Comparison of ENCODE assay signal across 8 cellular contexts in the genomic region with DNA sequence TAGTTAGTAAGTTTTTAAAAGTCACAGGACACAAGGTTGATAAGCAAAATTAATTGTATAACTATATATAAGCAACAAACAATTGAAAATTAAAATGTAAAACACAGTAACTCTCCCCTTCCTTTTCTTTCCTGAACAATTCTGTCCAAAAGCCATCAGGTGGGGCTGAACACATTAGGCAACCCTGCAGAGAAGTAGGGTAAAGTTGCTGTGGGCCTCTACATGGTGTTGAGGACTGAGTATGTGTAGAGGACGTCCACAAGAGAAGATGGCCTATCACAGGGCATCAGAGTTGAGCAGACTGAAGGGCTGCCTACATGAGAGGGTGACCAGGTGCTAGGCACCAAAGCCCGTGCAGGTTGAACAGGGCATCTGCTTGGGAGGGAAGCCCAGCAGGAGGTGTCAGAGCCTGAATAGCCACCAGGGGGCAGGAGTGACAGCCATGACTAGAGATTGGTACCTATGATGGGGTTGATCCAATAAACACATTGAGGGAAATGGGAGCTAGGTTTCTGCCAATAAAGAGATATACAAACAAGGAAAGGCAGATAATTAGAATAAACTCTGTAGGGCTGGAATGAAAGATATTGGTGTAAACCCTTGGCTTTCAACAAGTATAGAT.
DNase-seq lines count a peak whose midpoint lies in the region; ATAC-seq and TF ChIP-seq lines count a peak whose summit lies in the region.

No MANE protein-coding gene starts in this region.

- ATAC-seq in GM21529 (IDR thresholded peaks at IDR 0.05; ENCODE audit: unreplicated experiment), result peak; percentile 55
- ATAC-seq in HG02938 (IDR thresholded peaks at IDR 0.05; ENCODE audit: unreplicated experiment), result no peak

- no peak overlapping the region for H3K27ac ChIP-seq in C4-2B

- peak; percentile 85 for TF ChIP-seq CTCF in C4-2B (conservative IDR thresholded peaks at IDR 0.05)

- DNase-seq in NOMO-1 (lab: John Stamatoyannopoulos, UW; ENCODE audit: unreplicated experiment in 2 of 2) (peak; percentile 5 to 11), activated T-cell treated with anti-CD3 and anti-CD28 coated beads for 4 hours (peak; percentile 21), iPS DF 19.7 (ENCODE audit: low read depth, low spot score) (peak; percentile 23), NCI-H128 (lab: John Stamatoyannopoulos, UW; ENCODE audit: unreplicated experiment) (no peak)
- peak; percentile 18 to 30 for DNase-seq in stimulated activated CD8-positive, alpha-beta memory T cell treated with anti-CD3 and anti-CD28 coated beads, Interleukin-15, amount 100 ng/mL, for 48 hours (ENCODE audit: low read depth in 2 of 2)
